In genomic region chr2:47075361-47076125, GRCh38 we compare ENCODE assay signal across 11 cellular contexts.
A peak's percentile ranks its signal among the peaks of the same experiment; 100 is the strongest.
DNase-seq lines count a peak whose midpoint lies in the region; ATAC-seq and TF ChIP-seq lines count a peak whose summit lies in the region.
"Had no signal": no experiment of that assay in that cellular context is flagged by ENCODE, and none has a peak within 500 bp of the region (broad histone marks: within the 10 kb centered on the region; RNA-seq: fewer than 3 reads in every experiment).

No MANE protein-coding gene starts in this region.

- H3K4me1 Mint-ChIP-seq in stimulated activated naive B cell treated with anti-CD40 and anti-IgM and Interleukin-4, amounts not matched to agents 10 μg/mL and 1 μg/mL and 100 μg/mL, for 72 hours = peaks cover 58 to 82% of the 10 kb centered on the region in 2 donors
- peaks cover 13% of the 10 kb centered on the region for H3K4me1 Mint-ChIP-seq in activated T-helper 1 cell treated with anti-CD3 and anti-CD28 coated beads, Interleukin-12 subunit alpha, Interleukin-12 subunit beta, Interleukin-2, Interleukin-4 antibody, amounts not matched to agents 30 ng/mL and 10 ng/mL and 1 ng/mL, durations not matched to agents 14 hours and 24 hours and 36 hours (ENCODE audit: low read depth)

- DNase-seq in DMS 273 (lab: John Stamatoyannopoulos, UW; ENCODE audit: unreplicated experiment) (peak; percentile 26), DMS 273 treated with DMSO at 0.1 percent for 48 hours (lab: John Stamatoyannopoulos, UW) (no peak), right cardiac atrium (peak in 1 of 3 donors; percentile 58)
- no peak for DNase-seq in stimulated activated naive B cell treated with anti-CD40 and anti-IgM and Interleukin-4, amounts not matched to agents 10 μg/mL and 1 μg/mL and 100 μg/mL, for 72 hours
- no peak for DNase-seq in activated T-helper 1 cell treated with anti-CD3 and anti-CD28 coated beads, Interleukin-12 subunit alpha, Interleukin-12 subunit beta, Interleukin-2, Interleukin-4 antibody, amounts not matched to agents 30 ng/mL and 10 ng/mL and 1 ng/mL, durations not matched to agents 14 hours and 24 hours and 36 hours (ENCODE audit: low spot score)
- DNase-seq: activated gamma-delta T cell treated with Interleukin-2 at 50 U/mL for 16 hours, T-cell had no signal

- no peaks in the 10 kb centered on the region for H3K27me3 Mint-ChIP-seq in stimulated activated naive B cell treated with anti-CD40 and anti-IgM and Interleukin-4, amounts not matched to agents 10 μg/mL and 1 μg/mL and 100 μg/mL, for 72 hours
- H3K27me3 Mint-ChIP-seq in activated T-helper 1 cell treated with anti-CD3 and anti-CD28 coated beads, Interleukin-12 subunit alpha, Interleukin-12 subunit beta, Interleukin-2, Interleukin-4 antibody, amounts not matched to agents 30 ng/mL and 10 ng/mL and 1 ng/mL, durations not matched to agents 14 hours and 24 hours and 36 hours (ENCODE audit: insufficient read depth) = no peaks in the 10 kb centered on the region
- H3K27me3 Mint-ChIP-seq: T-cell had no signal

- H3K36me3 Mint-ChIP-seq in stimulated activated naive B cell treated with anti-CD40 and anti-IgM and Interleukin-4, amounts not matched to agents 10 μg/mL and 1 μg/mL and 100 μg/mL, for 72 hours = peaks cover 42 to 67% of the 10 kb centered on the region in 2 donors
- H3K36me3 Mint-ChIP-seq in activated T-helper 1 cell treated with anti-CD3 and anti-CD28 coated beads, Interleukin-12 subunit alpha, Interleukin-12 subunit beta, Interleukin-2, Interleukin-4 antibody, amounts not matched to agents 30 ng/mL and 10 ng/mL and 1 ng/mL, durations not matched to agents 14 hours and 24 hours and 36 hours (ENCODE audit: low read depth) = peaks cover 14% of the 10 kb centered on the region

- no peak overlapping the region for H3K4me3 ChIP-seq in right cardiac atrium (ENCODE audit: low read length)

- H3K27me3 ChIP-seq in right cardiac atrium (ENCODE audit: control insufficient read depth, insufficient read depth) = no peaks in the 10 kb centered on the region

- no peaks in the 10 kb centered on the region for H3K9me3 Mint-ChIP-seq in stimulated activated naive B cell treated with anti-CD40 and anti-IgM and Interleukin-4, amounts not matched to agents 10 μg/mL and 1 μg/mL and 100 μg/mL, for 72 hours
- no peaks in the 10 kb centered on the region for H3K9me3 Mint-ChIP-seq in activated T-helper 1 cell treated with anti-CD3 and anti-CD28 coated beads, Interleukin-12 subunit alpha, Interleukin-12 subunit beta, Interleukin-2, Interleukin-4 antibody, amounts not matched to agents 30 ng/mL and 10 ng/mL and 1 ng/mL, durations not matched to agents 14 hours and 24 hours and 36 hours
- H3K9me3 Mint-ChIP-seq: T-cell had no signal

- peak overlapping the region in 1 of 2 donors; percentile 29 for H3K4me3 Mint-ChIP-seq in stimulated activated naive B cell treated with anti-CD40 and anti-IgM and Interleukin-4, amounts not matched to agents 10 μg/mL and 1 μg/mL and 100 μg/mL, for 72 hours
- no peak overlapping the region for H3K4me3 Mint-ChIP-seq in activated T-helper 1 cell treated with anti-CD3 and anti-CD28 coated beads, Interleukin-12 subunit alpha, Interleukin-12 subunit beta, Interleukin-2, Interleukin-4 antibody, amounts not matched to agents 30 ng/mL and 10 ng/mL and 1 ng/mL, durations not matched to agents 14 hours and 24 hours and 36 hours
- H3K4me3 Mint-ChIP-seq: T-cell had no signal

- H3K27ac Mint-ChIP-seq in stimulated activated naive B cell treated with anti-CD40 and anti-IgM and Interleukin-4, amounts not matched to agents 10 μg/mL and 1 μg/mL and 100 μg/mL, for 72 hours = peak overlapping the region; percentile 92
- H3K27ac Mint-ChIP-seq in activated T-helper 1 cell treated with anti-CD3 and anti-CD28 coated beads, Interleukin-12 subunit alpha, Interleukin-12 subunit beta, Interleukin-2, Interleukin-4 antibody, amounts not matched to agents 30 ng/mL and 10 ng/mL and 1 ng/mL, durations not matched to agents 14 hours and 24 hours and 36 hours = no peak overlapping the region

- H3K27ac ChIP-seq in right cardiac atrium (ENCODE audit: low read length) = peak overlapping the region; percentile 9
- H3K27ac ChIP-seq: 22Rv1 had no signal

- intact Hi-C loops in right cardiac atrium (cut with DNase I) = no loop called here
- intact Hi-C loops in activated T-helper 1 cell treated with anti-CD3 and anti-CD28 coated beads, Interleukin-12 subunit alpha, Interleukin-12 subunit beta, Interleukin-2, Interleukin-4 antibody, amounts not matched to agents 30 ng/mL and 10 ng/mL and 1 ng/mL, durations not matched to agents 14 hours and 24 hours and 36 hours (cut with micrococcal nuclease) = no loop called here

- WGBS in right cardiac atrium = 66% methylated on average over 6 of the region's 6 CpGs

- H3K4me1 ChIP-seq in right cardiac atrium (ENCODE audit: control insufficient read depth, insufficient read depth, low read length) = peaks cover 16% of the 10 kb centered on the region

- ATAC-seq in SK-N-SH treated with all-trans-retinoic acid at 6 μM for 48 hours (0 out of 3 replicates have a peak, but pooled peaks have one; percentile 1), right cardiac atrium (no peak), esophagus mucosa (no peak), GM18858 (IDR thresholded peaks at IDR 0.05; ENCODE audit: unreplicated experiment) (no peak)
- ATAC-seq in stimulated activated naive B cell treated with anti-CD40 and anti-IgM and Interleukin-4, amounts not matched to agents 10 μg/mL and 1 μg/mL and 100 μg/mL, for 72 hours (replicated peaks) = no peak
- ATAC-seq: T-cell had no signal

- no peaks in the 10 kb centered on the region for H3K9me3 ChIP-seq in right cardiac atrium (ENCODE audit: control insufficient read depth, low read length)

TF ChIP-seq in SK-N-SH treated with all-trans-retinoic acid at 6 μM for 48 hours, 23 proteins besides CTCF, POLR2A, EP300 and RAD21:
- TF ChIP-seq ZFP30 (CRISPR knock-in tag; IDR thresholded peaks at IDR 0.05) = no peak
- TF ChIP-seq PATZ1 (CRISPR knock-in tag; IDR thresholded peaks at IDR 0.05; ENCODE audit: borderline replicate concordance) = no peak
- no peak for TF ChIP-seq GLIS3 (CRISPR knock-in tag; IDR thresholded peaks at IDR 0.05)
- TF ChIP-seq TOX (CRISPR knock-in tag; IDR thresholded peaks at IDR 0.05; ENCODE audit: borderline replicate concordance) = no peak
- no peak for TF ChIP-seq OSR1 (CRISPR knock-in tag; IDR thresholded peaks at IDR 0.05)
